ENCODE assay signal across 3 cellular contexts in genomic region chr2:105631011-105631410, GRCh38.
TF ChIP-seq lines count a peak whose summit lies in the region.

No MANE protein-coding gene starts in this region.

TF ChIP-seq in liver, 16 proteins besides CTCF, POLR2A, EP300 and RAD21:
- TF ChIP-seq HNF4G (IDR thresholded peaks at IDR 0.05): no peak
- no peak for TF ChIP-seq HNF4A (conservative IDR thresholded peaks at IDR 0.05)
- peak; percentile 15 to 69 for TF ChIP-seq RXRA (IDR thresholded peaks at IDR 0.05)
- no peak for TF ChIP-seq MAX (IDR thresholded peaks at IDR 0.05)

TF ChIP-seq in HepG2, 621 proteins besides CTCF, POLR2A, EP300 and RAD21 (continues in another document):
- no peak for TF ChIP-seq ZBTB4 (CRISPR knock-in tag; IDR thresholded peaks at IDR 0.05; ENCODE audit: borderline replicate concordance)
- no peak for TF ChIP-seq MAX (IDR thresholded peaks at IDR 0.05)
- no peak for TF ChIP-seq HOXA3 (CRISPR knock-in tag; IDR thresholded peaks at IDR 0.05)
- TF ChIP-seq ZMAT5 (CRISPR knock-in tag; IDR thresholded peaks at IDR 0.05; ENCODE audit: borderline replicate concordance, low read depth): no peak
- no peak for TF ChIP-seq CERS6 (CRISPR knock-in tag; IDR thresholded peaks at IDR 0.05)
- no peak for TF ChIP-seq ZNF609 (CRISPR knock-in tag; IDR thresholded peaks at IDR 0.05; ENCODE audit: borderline replicate concordance)
- no peak for TF ChIP-seq ZNF101 (CRISPR knock-in tag; IDR thresholded peaks at IDR 0.05; ENCODE audit: borderline replicate concordance, low read depth)

TF ChIP-seq in H1, 55 proteins besides CTCF, POLR2A, EP300 and RAD21:
- no peak for TF ChIP-seq ATF2 (IDR thresholded peaks at IDR 0.05; ENCODE audit: low read length)
- no peak for TF ChIP-seq ASH2L (IDR thresholded peaks at IDR 0.05; ENCODE audit: low read length)
- TF ChIP-seq PHF8 (conservative IDR thresholded peaks at IDR 0.05; ENCODE audit: low read depth, low read length): no peak
- TF ChIP-seq CREB1 (IDR thresholded peaks at IDR 0.05): no peak
- TF ChIP-seq POU5F1 (IDR thresholded peaks at IDR 0.05; ENCODE audit: low read depth, low read length): no peak
- no peak for TF ChIP-seq CBX5 (IDR thresholded peaks at IDR 0.05; ENCODE audit: low read depth, low read length)
- no peak for TF ChIP-seq SRF (IDR thresholded peaks at IDR 0.05; ENCODE audit: low read depth, low read length)
- no peak for TF ChIP-seq TEAD4 (IDR thresholded peaks at IDR 0.05; ENCODE audit: low read depth, low read length)
